In genomic region chr10:132479024-132479602, GRCh38 we compare ENCODE assay signal across 19 cellular contexts. TPM values are rescaled to one million over a fixed set of nuclear protein-coding genes. Genes with fewer than 3 reads are reported as not detected.
A peak's percentile ranks its signal among the peaks of the same experiment; 100 is the strongest.
DNase-seq lines count a peak whose midpoint lies in the region; ATAC-seq, FAIRE-seq and TF ChIP-seq lines count a peak whose summit lies in the region.
"Had no signal": no experiment of that assay in that cellular context is flagged by ENCODE, and none has a peak within 500 bp of the region (broad histone marks: within the 10 kb centered on the region; RNA-seq: fewer than 3 reads in every experiment).

No MANE protein-coding gene starts in this region.

- dilution Hi-C loops in IMR-90 (cut with HindIII; ENCODE audit: low sequenced_read_pairs, unreplicated experiment) = no loop called here

- POLR2A ChIA-PET in IMR-90 (lab: Charles Lee; ENCODE audit: unreplicated experiment) = no interaction called here

- H2BK120ac ChIP-seq in IMR-90 (ENCODE audit: low read depth, low read length) = no peak overlapping the region

- 92% methylated on average over 5 of the region's 14 CpGs; no CpG with 5 or more reads in 1 of the 2 experiments for WGBS in IMR-90 (ENCODE audit: extremely low coverage in 2 of 2, insufficient read length in 1 of 2), 2 experiments
- 96% methylated on average over 11 of the region's 14 CpGs for WGBS in suprapubic skin
- 91 to 93% (median 91%) methylated on average over 11 to 14 of the region's 14 CpGs for WGBS in stomach, 5 donors

- H3K56ac ChIP-seq in IMR-90 (ENCODE audit: extremely low read depth, insufficient read depth, low read length) = no peak overlapping the region

- no peak overlapping the region for H2BK15ac ChIP-seq in IMR-90 (ENCODE audit: low read depth, low read length)

- no peak overlapping the region for H3K23ac ChIP-seq in IMR-90 (ENCODE audit: low read depth, low read length)

- BruUV-seq in IMR-90 (replicated peaks; lab: Mats Ljungman, UMichigan) = no TSS peak

- H2BK20ac ChIP-seq in IMR-90 (ENCODE audit: low read depth, low read length) = no peak overlapping the region

- H3K18ac ChIP-seq in IMR-90 (ENCODE audit: low read depth, low read length) = no peak overlapping the region

- H2BK5ac ChIP-seq in IMR-90 (ENCODE audit: low read depth, low read length, poor library complexity, severe bottlenecking) = no peak overlapping the region

- no peak overlapping the region for H3K4me2 ChIP-seq in IMR-90 (ENCODE audit: low read depth, low read length)
- H3K4me2 ChIP-seq: PC-9 had no signal

- CTCF ChIA-PET in IMR-90 (lab: Yijun Ruan, JAX) = no interaction called here

- no peak overlapping the region for H4K8ac ChIP-seq in IMR-90 (ENCODE audit: low read depth in 2 of 2, low read length in 2 of 2)

- H3K27ac ChIP-seq in IMR-90 (ENCODE audit: insufficient read depth, low read length) (no peak overlapping the region), kidney (ENCODE audit: low read depth in 2 of 2, low read length in 2 of 2) (no peak overlapping the region), suprapubic skin (no peak overlapping the region), stomach (no peak overlapping the region)
- H3K27ac ChIP-seq: GM23248, PC-9 had no signal

- peak overlapping the region; percentile 3; the same call in 1 of the 2 replicates for H2AK5ac ChIP-seq in IMR-90 (ENCODE audit: low read depth, low read length)

- peaks cover 7% of the 10 kb centered on the region for H3K4me1 ChIP-seq in IMR-90 (ENCODE audit: control insufficient read depth, insufficient read depth, low read length)
- no peaks in the 10 kb centered on the region for H3K4me1 ChIP-seq in kidney (ENCODE audit: control insufficient read depth in 1 of 2, insufficient read depth in 1 of 2, low read depth in 1 of 2, low read length in 2 of 2)
- peaks cover 29% of the 10 kb centered on the region for H3K4me1 ChIP-seq in suprapubic skin
- peaks cover 0 to 14% (median 3%) of the 10 kb centered on the region in 4 donors for H3K4me1 ChIP-seq in stomach

- peak overlapping the region; percentile 5 for H2AK9ac ChIP-seq in IMR-90 (replicated peaks; ENCODE audit: low read depth, low read length, poor library complexity)

- TF ChIP-seq EP300 in suprapubic skin (IDR thresholded peaks at IDR 0.05) (no peak), stomach (IDR thresholded peaks at IDR 0.05) (no peak)

- H4K20me1 ChIP-seq in IMR-90 (ENCODE audit: insufficient read depth, low read length) = no peaks in the 10 kb centered on the region

- DNase-seq in Right ventricle myocardium superior (peak; percentile 18), left cardiac atrium (no peak), IMR-90 (no peak), kidney (peak; percentile 32), suprapubic skin (ENCODE audit: low spot score in 2 of 2) (peak; percentile 50 to 67), stomach (no peak)
- DNase-seq in NK-92 treated with Interleukin-12 subunit alpha and Interleukin-12 subunit beta, amount 100 ng/mL, for 24 hours (lab: John Stamatoyannopoulos, UW) = no peak
- no peak for DNase-seq in stimulated activated CD4-positive, alpha-beta T cell treated with anti-CD3 and anti-CD28 coated beads, Interleukin-4, amount 100 ng/mL, for 4 hours
- DNase-seq: DMS153, GM23248, NCI-H1048, NCI-H146, NCI-H2081 treated with DMSO at 0.1 percent for 48 hours, NCI-H510A, NCI-H774, PC-9 had no signal

- H3K14ac ChIP-seq in IMR-90 (replicated peaks; ENCODE audit: low read depth, low read length) = no peak overlapping the region

- no peak overlapping the region for H4K5ac ChIP-seq in IMR-90 (ENCODE audit: low read depth, low read length)

- no peak for TF ChIP-seq POLR2A in IMR-90 (IDR thresholded peaks at IDR 0.05; ENCODE audit: low read depth, low read length)
- no peak for TF ChIP-seq POLR2A in suprapubic skin (IDR thresholded peaks at IDR 0.05)
- no peak for TF ChIP-seq POLR2A in stomach (IDR thresholded peaks at IDR 0.05)

- H3K9ac ChIP-seq in IMR-90 (ENCODE audit: low read depth, low read length) (no peak overlapping the region), kidney (ENCODE audit: low read length in 2 of 2) (no peak overlapping the region)
- H3K9ac ChIP-seq: GM23248 had no signal

- H3K27me3 ChIP-seq in IMR-90 (ENCODE audit: control insufficient read depth, insufficient read depth, low read length) (peaks cover 11% of the 10 kb centered on the region), suprapubic skin (no peaks in the 10 kb centered on the region), stomach (peaks cover 0 to 27% (median 0%) of the 10 kb centered on the region in 3 donors)

- H3K9me1 ChIP-seq in IMR-90 (ENCODE audit: insufficient read depth, low read length) = no peaks in the 10 kb centered on the region; the same call in 1 of the 2 replicates

- H3K36me3 ChIP-seq in IMR-90 (ENCODE audit: control insufficient read depth, insufficient read depth, low read length) (no peaks in the 10 kb centered on the region), kidney (ENCODE audit: control insufficient read depth in 1 of 2, insufficient read depth in 2 of 2, low read length in 2 of 2) (no peaks in the 10 kb centered on the region), suprapubic skin (no peaks in the 10 kb centered on the region), stomach (no peaks in the 10 kb centered on the region)

- intact Hi-C loops in Right ventricle myocardium superior (cut with DNase I) (no loop called here), left cardiac atrium (cut with DNase I) (no loop called here), IMR-90 (cut with micrococcal nuclease) (no loop called here), kidney (cut with DNase I) (no loop called here), stomach (cut with DNase I; ENCODE audit: low total_unique reads) (no loop called here)

- peak overlapping the region; percentile 53 for H2AFZ ChIP-seq in IMR-90 (replicated peaks; ENCODE audit: low read length, poor library complexity)
- H2AFZ ChIP-seq: GM23248, PC-9 had no signal

- TF ChIP-seq RAD21 in IMR-90 (IDR thresholded peaks at IDR 0.05; ENCODE audit: low read length) = no peak

- no peak for ATAC-seq in Right ventricle myocardium superior (ENCODE audit: poor library complexity)
- no peak for ATAC-seq in left cardiac atrium
- ATAC-seq in IMR-90 (ENCODE audit: low read depth) = no peak
- ATAC-seq: HCT116, K562 had no signal

- no peak for FAIRE-seq in kidney (lab: Jason Lieb, UNC)
- FAIRE-seq: A204.1, K562 had no signal

- no peaks in the 10 kb centered on the region for H3K9me3 ChIP-seq in IMR-90 (ENCODE audit: control insufficient read depth, insufficient read depth, low read length)
- H3K9me3 ChIP-seq in kidney (ENCODE audit: control insufficient read depth in 1 of 2, low read length in 2 of 2) = no peaks in the 10 kb centered on the region
- no peaks in the 10 kb centered on the region for H3K9me3 ChIP-seq in suprapubic skin
- no peaks in the 10 kb centered on the region for H3K9me3 ChIP-seq in stomach

- H3K4me3 ChIP-seq in IMR-90 (ENCODE audit: insufficient read depth, low read depth, low read length) = no peak overlapping the region
- no peak overlapping the region for H3K4me3 ChIP-seq in kidney (ENCODE audit: low read length in 2 of 2)
- no peak overlapping the region for H3K4me3 ChIP-seq in suprapubic skin
- no peak overlapping the region for H3K4me3 ChIP-seq in stomach
- H3K4me3 ChIP-seq: GM23248, K562, PC-9 had no signal

- H3K79me1 ChIP-seq in IMR-90 (ENCODE audit: low read depth in 1 of 2, low read length in 2 of 2) = no peaks in the 10 kb centered on the region

- TF ChIP-seq CTCF in IMR-90 (conservative IDR thresholded peaks at IDR 0.05; ENCODE audit: low read depth, low read length) (no peak), kidney (IDR thresholded peaks at IDR 0.05; ENCODE audit: borderline replicate concordance, extremely low read depth, insufficient read depth) (no peak), suprapubic skin (IDR thresholded peaks at IDR 0.05) (no peak), stomach (IDR thresholded peaks at IDR 0.05) (no peak)

- in situ Hi-C loops in IMR-90 (cut with MboI; ENCODE audit: low sequenced_read_pairs) = no loop called here

- no peak overlapping the region for H3K4ac ChIP-seq in IMR-90 (ENCODE audit: low read depth, low read length)

- no peak overlapping the region for H4K91ac ChIP-seq in IMR-90 (ENCODE audit: insufficient read depth, low read depth, low read length)

TF ChIP-seq in IMR-90, 13 proteins besides CTCF, POLR2A, EP300 and RAD21 (continues in another document):
- TF ChIP-seq MXI1 (IDR thresholded peaks at IDR 0.05; ENCODE audit: borderline replicate concordance, low read depth, low read length) = no peak
- no peak for TF ChIP-seq RFX5 (IDR thresholded peaks at IDR 0.05; ENCODE audit: low read depth, low read length)
- no peak for TF ChIP-seq USF2 (IDR thresholded peaks at IDR 0.05; ENCODE audit: low read depth, low read length)
- no peak for TF ChIP-seq CHD1 (IDR thresholded peaks at IDR 0.05; ENCODE audit: low read depth, low read length)
- no peak for TF ChIP-seq MAZ (IDR thresholded peaks at IDR 0.05; ENCODE audit: borderline replicate concordance, low read depth, low read length)
- no peak for TF ChIP-seq MAFK (IDR thresholded peaks at IDR 0.05; ENCODE audit: low read depth, low read length)
- no peak for TF ChIP-seq RCOR1 (IDR thresholded peaks at IDR 0.05; ENCODE audit: insufficient replicate concordance, low read length)
- TF ChIP-seq CEBPB (IDR thresholded peaks at IDR 0.05; ENCODE audit: low read depth, low read length) = no peak
- no peak for TF ChIP-seq SMC3 (IDR thresholded peaks at IDR 0.05; ENCODE audit: low read depth, low read length)
- no peak for TF ChIP-seq NFE2L2 (IDR thresholded peaks at IDR 0.05; ENCODE audit: low read depth, low read length)

RNA-seq across cellular contexts. Expression of gene INPP5A, which starts 58.5 kb away (rescaled TPM):
- total RNA-seq in Right ventricle myocardium superior (99.1 TPM), left cardiac atrium (10 to 100 TPM; 74.4 to 95.3 TPM), IMR-90 (2012; rRNA removed) (31.7 and 36.7 TPM in 2 replicates), kidney (40.3 TPM), suprapubic skin (10 to 100 TPM; 28.1 to 39.1 (median 32.3) TPM), stomach (10 to 100 TPM; 30.4 to 72.3 (median 50.6) TPM)
- polyA plus RNA-seq in IMR-90 (2012; rRNA removed) (20.6 and 21.4 TPM in 2 replicates), kidney (ENCODE audit: insufficient read depth, low read depth, low replicate concordance) (20.8 TPM), stomach (10 to 100 TPM; 17.2 to 22.1 (median 21.8) TPM)
- polyA plus RNA-seq in IMR-90 (2012; cell fraction: cytosol; rRNA removed) = 15.9 and 20.4 TPM in 2 replicates
- 12.2 and 16.8 TPM in 2 replicates for polyA plus RNA-seq in IMR-90 (2012; cell fraction: nucleus; rRNA removed; ENCODE audit: low replicate concordance)

Comparison
In these comparisons a context has a peak if more than half of its experiments do, and no peak if none do; other contexts are left out.
1. DNase-seq: peak in Right ventricle myocardium superior (single experiment), kidney (single experiment) and suprapubic skin (2 of 2); none in left cardiac atrium (single experiment), IMR-90 (single experiment), NK-92 treated with Interleukin-12 subunit alpha and Interleukin-12 subunit beta, amount 100 ng/mL, for 24 hours (single experiment), stimulated activated CD4-positive, alpha-beta T cell treated with anti-CD3 and anti-CD28 coated beads, Interleukin-4, amount 100 ng/mL, for 4 hours (0 of 2) and stomach (single experiment).